ENCODE assay signal across 33 cellular contexts in genomic region chr6:128437685-128438084, GRCh38.
"Had no signal": no experiment of that assay in that cellular context is flagged by ENCODE, and none has a peak within 500 bp of the region (broad histone marks: within the 10 kb centered on the region; RNA-seq: fewer than 3 reads in every experiment).

No MANE protein-coding gene starts in this region.

- H3K36me3 ChIP-seq: brain microvascular endothelial cell, cardiac muscle cell, MG63, SJSA1 had no signal

- H3K4me3 ChIP-seq: cardiac muscle cell, MG63, SJSA1 had no signal

- H3K36me3 Mint-ChIP-seq: activated CD8-positive, alpha-beta memory T cell treated with anti-CD3 and anti-CD28 coated beads, Interleukin-2, amount 10 ng/mL, durations not matched to agents 7 days and 5 days; activated naive CD8-positive, alpha-beta T cell treated with anti-CD3 and anti-CD28 coated beads for 36 hours had no signal

- H3K9me3 Mint-ChIP-seq: activated CD4-positive, alpha-beta memory T cell treated with anti-CD3 and anti-CD28 coated beads, Interleukin-2, amount 10 ng/mL, durations not matched to agents 7 days and 5 days; activated T-helper 17 cell treated with anti-CD3 and anti-CD28 coated beads, Interleukin-2, amount 50 U/mL, for 72 hours; central memory CD8-positive, alpha-beta T cell had no signal

- H3K27me3 ChIP-seq: brain microvascular endothelial cell, cardiac muscle cell, MG63, SJSA1 had no signal

- ATAC-seq: activated CD8-positive, alpha-beta memory T cell treated with anti-CD3 and anti-CD28 coated beads, Interleukin-2, amount 10 ng/mL, durations not matched to agents 7 days and 5 days; activated T-cell treated with anti-CD3 and anti-CD28 coated beads, Interleukin-2, amount 50 U/mL, for 72 hours; activated T-helper 17 cell treated with anti-CD3 and anti-CD28 coated beads, Interleukin-2, amount 50 U/mL, for 72 hours; Panc1 had no signal

- H3K9me3 ChIP-seq: MG63, SJSA1 had no signal

- H3K4me1 ChIP-seq: SJSA1 had no signal

- DNase-seq: activated CD4-positive, alpha-beta memory T cell treated with anti-CD3 and anti-CD28 coated beads, Interleukin-2, amount 10 ng/mL, durations not matched to agents 7 days and 5 days; activated CD4-positive, alpha-beta T cell treated with anti-CD3 and anti-CD28 coated beads for 1 hour; activated CD4-positive, alpha-beta T cell treated with anti-CD3 and anti-CD28 coated beads for 48 hours; activated CD4-positive, CD25-positive, alpha-beta regulatory T cell; activated CD8-positive, alpha-beta memory T cell treated with anti-CD3 and anti-CD28 coated beads for 24 hours; activated CD8-positive, alpha-beta memory T cell treated with anti-CD3 and anti-CD28 coated beads, Interleukin-2, amount 10 ng/mL, durations not matched to agents 7 days and 5 days; activated CD8-positive, alpha-beta memory T cell treated with anti-CD3 and anti-CD28 coated beads, Interleukin-2, amount 50 U/mL, for 48 hours; activated effector memory CD4-positive, alpha-beta T cell treated with anti-CD3 and anti-CD28 coated beads, Interleukin-2, amount 50 U/mL, for 16 hours; activated naive CD4-positive, alpha-beta T cell; activated naive CD4-positive, alpha-beta T cell treated with anti-CD3 and anti-CD28 coated beads, Interleukin-2, amount 50 U/mL, for 16 hours; activated naive CD8-positive, alpha-beta T cell treated with anti-CD3 and anti-CD28 coated beads for 36 hours; activated T-cell treated with anti-CD3 and anti-CD28 coated beads, Interleukin-2, amount 50 U/mL, for 72 hours; amniotic stem cell; aorta; brain microvascular endothelial cell; Karpas-422; NCI-H1048; NCI-H1436; NCI-H1694; NCI-H1930; NCI-H2081 treated with DMSO at 0.1 percent for 48 hours; SHP77 treated with DMSO at 0.1 percent for 48 hours; SW 1271; T-helper 1 cell; T-helper 2 cell; T-helper 9 cell had no signal

- H3K4me3 Mint-ChIP-seq: activated CD4-positive, alpha-beta memory T cell treated with anti-CD3 and anti-CD28 coated beads, Interleukin-2, amount 10 ng/mL, durations not matched to agents 7 days and 5 days; activated CD8-positive, alpha-beta memory T cell treated with anti-CD3 and anti-CD28 coated beads, Interleukin-2, amount 10 ng/mL, durations not matched to agents 7 days and 5 days; activated naive CD8-positive, alpha-beta T cell treated with anti-CD3 and anti-CD28 coated beads for 36 hours; activated T-cell treated with anti-CD3 and anti-CD28 coated beads, Interleukin-2, amount 50 U/mL, for 72 hours; activated T-helper 17 cell treated with anti-CD3 and anti-CD28 coated beads, Interleukin-2, amount 50 U/mL, for 72 hours; central memory CD8-positive, alpha-beta T cell had no signal

- H3K27me3 Mint-ChIP-seq: activated naive CD8-positive, alpha-beta T cell treated with anti-CD3 and anti-CD28 coated beads for 36 hours had no signal

- H3K27ac ChIP-seq: brain microvascular endothelial cell, cardiac muscle cell, SJSA1, VCaP had no signal

- H3K27ac Mint-ChIP-seq: activated CD4-positive, alpha-beta memory T cell treated with anti-CD3 and anti-CD28 coated beads, Interleukin-2, amount 10 ng/mL, durations not matched to agents 7 days and 5 days; activated CD8-positive, alpha-beta memory T cell treated with anti-CD3 and anti-CD28 coated beads, Interleukin-2, amount 10 ng/mL, durations not matched to agents 7 days and 5 days; activated naive CD8-positive, alpha-beta T cell treated with anti-CD3 and anti-CD28 coated beads for 36 hours; activated T-cell treated with anti-CD3 and anti-CD28 coated beads, Interleukin-2, amount 50 U/mL, for 72 hours; activated T-helper 17 cell treated with anti-CD3 and anti-CD28 coated beads, Interleukin-2, amount 50 U/mL, for 72 hours had no signal

- H3K4me1 Mint-ChIP-seq: activated CD4-positive, alpha-beta memory T cell treated with anti-CD3 and anti-CD28 coated beads, Interleukin-2, amount 10 ng/mL, durations not matched to agents 7 days and 5 days; activated CD8-positive, alpha-beta memory T cell treated with anti-CD3 and anti-CD28 coated beads, Interleukin-2, amount 10 ng/mL, durations not matched to agents 7 days and 5 days; activated T-helper 17 cell treated with anti-CD3 and anti-CD28 coated beads, Interleukin-2, amount 50 U/mL, for 72 hours; central memory CD8-positive, alpha-beta T cell had no signal
